Comparison of ENCODE assay signal across 21 cellular contexts in the genomic region with DNA sequence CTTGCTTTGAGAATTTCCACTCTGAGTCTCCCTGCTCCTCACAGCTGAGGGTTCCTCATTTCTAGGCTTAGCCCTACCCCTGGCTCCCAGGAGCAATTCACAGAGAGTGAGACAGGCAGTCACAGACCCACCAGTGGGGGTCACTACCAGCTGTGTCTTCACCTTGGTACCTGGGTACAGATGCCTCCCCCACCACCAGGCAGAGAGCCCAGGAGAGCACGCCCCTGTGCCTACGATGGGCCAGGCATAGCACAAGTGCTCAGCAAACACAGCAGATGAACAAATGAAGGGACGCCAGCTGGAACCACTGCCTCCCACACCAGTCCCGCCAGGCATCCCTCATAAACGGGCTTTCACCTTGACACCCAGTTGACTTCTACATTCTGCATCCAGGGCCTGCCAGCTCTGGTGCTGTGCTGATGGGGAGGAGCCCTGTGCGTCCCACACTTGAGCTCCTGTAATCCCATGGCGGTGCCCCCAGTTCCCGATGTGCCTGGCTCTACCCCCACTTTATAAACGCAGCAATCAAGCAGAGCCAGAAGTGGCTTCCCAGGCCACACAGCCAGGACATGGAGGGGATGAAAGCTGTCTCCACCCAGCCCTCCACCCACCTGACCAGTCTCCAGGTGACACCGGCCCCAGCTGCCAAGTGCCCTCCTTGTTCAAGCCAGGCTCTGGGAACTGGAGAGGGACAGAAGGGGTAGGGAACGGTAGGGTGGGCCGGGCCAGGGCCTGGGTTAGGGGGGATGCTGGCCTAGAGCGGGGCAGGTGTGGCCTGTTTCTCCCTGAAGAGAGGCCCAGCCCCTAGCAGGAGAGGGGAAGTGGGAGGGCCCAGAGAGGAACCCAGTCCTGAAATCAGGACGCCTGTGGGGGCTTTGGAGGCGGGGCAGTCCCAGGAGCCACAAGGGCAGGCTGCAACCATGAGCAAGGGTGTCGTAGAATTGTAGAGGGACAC. TPM values are rescaled to one million over a fixed set of nuclear protein-coding genes. Genes with fewer than 3 reads are reported as not detected.
A peak's percentile ranks its signal among the peaks of the same experiment; 100 is the strongest.
DNase-seq lines count a peak whose midpoint lies in the region; ATAC-seq and TF ChIP-seq lines count a peak whose summit lies in the region.
"Had no signal": no experiment of that assay in that cellular context is flagged by ENCODE, and none has a peak within 500 bp of the region (broad histone marks: within the 10 kb centered on the region; RNA-seq: fewer than 3 reads in every experiment).

No MANE protein-coding gene starts in this region.

- no peaks in the 10 kb centered on the region for H4K20me1 ChIP-seq in SK-N-SH (ENCODE audit: insufficient read depth)

- POLR2A ChIA-PET in SK-N-SH (lab: Yijun Ruan, JAX), result interaction anchor here (1.0 kb wide), 1 partner anchor 115 kb away, joined by 3 read pairs; the partner anchor contains the start of genes C2orf76 and DBI

- no peaks in the 10 kb centered on the region for H3K9me2 ChIP-seq in SK-N-SH

- H3K4me2 ChIP-seq in mesenchymal stem cell (ENCODE audit: low read length, poor library complexity, severe bottlenecking), result no peak overlapping the region
- H3K4me2 ChIP-seq in SK-N-SH, result no peak overlapping the region

- intact Hi-C loops in left ventricle myocardium inferior (cut with micrococcal nuclease) (no loop called here), left ventricle myocardium superior (cut with micrococcal nuclease) (no loop called here), body of pancreas (cut with DNase I) (no loop called here)

- no peak overlapping the region for H3K14ac ChIP-seq in mesenchymal stem cell (ENCODE audit: low read length in 2 of 2)

- H2BK120ac ChIP-seq in mesenchymal stem cell (ENCODE audit: low read depth, low read length), result no peak overlapping the region

- no peaks in the 10 kb centered on the region for H3K79me1 ChIP-seq in mesenchymal stem cell (replicated peaks; ENCODE audit: low read length, poor library complexity, severe bottlenecking)

- TF ChIP-seq CTCF in left ventricle myocardium inferior (IDR thresholded peaks at IDR 0.05; ENCODE audit: borderline replicate concordance) (no peak), body of pancreas (IDR thresholded peaks at IDR 0.05) (peak in 1 of 7 experiments; percentile 11), upper lobe of left lung (IDR thresholded peaks at IDR 0.05) (peak in 1 of 6 experiments; percentile 29), SK-N-SH (IDR thresholded peaks at IDR 0.05) (no peak)

- H3K18ac ChIP-seq in mesenchymal stem cell (ENCODE audit: low read depth in 1 of 2, low read length in 2 of 2), result no peak overlapping the region

- no peak overlapping the region for H4K8ac ChIP-seq in mesenchymal stem cell (ENCODE audit: low read length)

- H3K4me3 ChIP-seq in left ventricle myocardium inferior (no peak overlapping the region), body of pancreas (no peak overlapping the region), mesenchymal stem cell (ENCODE audit: insufficient read depth in 1 of 2, low read depth in 1 of 2, low read length in 2 of 2) (no peak overlapping the region), upper lobe of left lung (no peak overlapping the region), SK-N-SH (ENCODE audit: low read depth in 2 of 2, low read length in 1 of 2) (no peak overlapping the region)
- H3K4me3 ChIP-seq: adrenal gland, GM12878, psoas muscle had no signal

- H3K79me2 ChIP-seq in SK-N-SH (ENCODE audit: insufficient read depth), result no peaks in the 10 kb centered on the region

- no peaks in the 10 kb centered on the region for H3K9me3 ChIP-seq in left ventricle myocardium inferior (replicated peaks)
- no peaks in the 10 kb centered on the region for H3K9me3 ChIP-seq in body of pancreas
- no peaks in the 10 kb centered on the region for H3K9me3 ChIP-seq in mesenchymal stem cell (ENCODE audit: control insufficient read depth, low read length)
- no peaks in the 10 kb centered on the region for H3K9me3 ChIP-seq in upper lobe of left lung
- H3K9me3 ChIP-seq in SK-N-SH, result no peaks in the 10 kb centered on the region
- H3K9me3 ChIP-seq: adrenal gland, psoas muscle had no signal

- H3K9ac ChIP-seq in mesenchymal stem cell (ENCODE audit: low read length) (no peak overlapping the region), SK-N-SH (no peak overlapping the region)

- no peak for TF ChIP-seq RAD21 in SK-N-SH (IDR thresholded peaks at IDR 0.05; ENCODE audit: low read length)

- peaks cover 64% of the 10 kb centered on the region for H3K4me1 ChIP-seq in left ventricle myocardium inferior
- peaks cover 80% of the 10 kb centered on the region for H3K4me1 ChIP-seq in body of pancreas
- peaks cover 40% of the 10 kb centered on the region for H3K4me1 ChIP-seq in mesenchymal stem cell (ENCODE audit: control insufficient read depth, insufficient read depth, low read depth, low read length)
- peaks cover 7 to 22% (median 17%) of the 10 kb centered on the region in 4 donors for H3K4me1 ChIP-seq in upper lobe of left lung
- H3K4me1 ChIP-seq in SK-N-SH (ENCODE audit: control insufficient read depth in 1 of 2, insufficient read depth in 2 of 2, low read depth in 1 of 2, low read length in 1 of 2), result peaks cover 0 to 65% of the 10 kb centered on the region in 2 experiments; a peak in 1 of 4 replicates

- WGBS in body of pancreas, 2 donors, result 55 to 66% methylated on average over 10 to 16 of the region's 16 CpGs
- WGBS in mesenchymal stem cell, result 84% methylated on average over 15 of the region's 16 CpGs
- 54 to 72% methylated on average over 3 to 16 of the region's 16 CpGs for WGBS in upper lobe of left lung, 2 donors
- WGBS in SK-N-SH (ENCODE audit: low lambda C conversion rate), result 71% methylated on average over 13 of the region's 16 CpGs

- no peak for DNase-seq in left ventricle myocardium inferior
- DNase-seq in left ventricle myocardium superior, result no peak
- peak in 2 of 4 donors; percentile 44 to 49 for DNase-seq in body of pancreas
- no peak for DNase-seq in mesenchymal stem cell
- DNase-seq in upper lobe of left lung, result peak; percentile 54 to 70
- no peak for DNase-seq in NCI-H187 (lab: John Stamatoyannopoulos, UW)
- DNase-seq in SK-N-SH, result no peak
- DNase-seq in NCI-H226, result no peak
- DNase-seq: activated CD8-positive, alpha-beta T cell treated with anti-CD3 and anti-CD28 coated beads for 36 hours; CD8-positive, alpha-beta memory T cell; cerebellar nuclear complex; GDM1; naive thymus-derived CD4-positive, alpha-beta T cell; NCI-H446; stimulated activated CD4-positive, alpha-beta T cell treated with anti-CD3 and anti-CD28 coated beads, Interleukin-12 subunit alpha, Interleukin-12 subunit beta, amount 100 ng/mL, for 4 hours; stimulated activated naive B cell treated with anti-CD40 and anti-IgM and Interleukin-4, amounts not matched to agents 10 μg/mL and 1 μg/mL and 100 μg/mL, for 72 hours; T-helper 1 cell had no signal

- no peak overlapping the region for H2BK15ac ChIP-seq in mesenchymal stem cell (ENCODE audit: low read depth, poor library complexity, severe bottlenecking)

- H2AK5ac ChIP-seq in mesenchymal stem cell (ENCODE audit: low read length, severe bottlenecking), result peak overlapping the region; percentile 34

- H3K27me3 ChIP-seq in left ventricle myocardium inferior (ENCODE audit: low read depth) (peaks cover 8% of the 10 kb centered on the region), body of pancreas (no peaks in the 10 kb centered on the region), mesenchymal stem cell (ENCODE audit: control insufficient read depth in 1 of 2, insufficient read depth in 1 of 2, low read length in 2 of 2) (peaks cover 0 to 83% of the 10 kb centered on the region in 2 experiments), upper lobe of left lung (no peaks in the 10 kb centered on the region), SK-N-SH (ENCODE audit: insufficient read depth) (no peaks in the 10 kb centered on the region)
- H3K27me3 ChIP-seq: adrenal gland had no signal

- H2AFZ ChIP-seq in mesenchymal stem cell (ENCODE audit: low read depth, low read length) (no peak overlapping the region), SK-N-SH (ENCODE audit: low read depth) (no peak overlapping the region)

- H3K36me3 ChIP-seq in left ventricle myocardium inferior, result no peaks in the 10 kb centered on the region
- H3K36me3 ChIP-seq in body of pancreas (replicated peaks in 1 of 2; ENCODE audit: insufficient read depth in 1 of 2, low read depth in 2 of 2), result no peaks in the 10 kb centered on the region
- no peaks in the 10 kb centered on the region for H3K36me3 ChIP-seq in mesenchymal stem cell (ENCODE audit: control insufficient read depth in 1 of 2, insufficient read depth in 2 of 2, low read depth in 1 of 2, low read length in 2 of 2)
- no peaks in the 10 kb centered on the region for H3K36me3 ChIP-seq in upper lobe of left lung
- no peaks in the 10 kb centered on the region for H3K36me3 ChIP-seq in SK-N-SH (replicated peaks in 1 of 2; ENCODE audit: control insufficient read depth in 1 of 2, insufficient read depth in 2 of 2, low read length in 1 of 2)
- H3K36me3 ChIP-seq: adrenal gland had no signal

- no peak overlapping the region for H2BK12ac ChIP-seq in mesenchymal stem cell (ENCODE audit: low read length in 2 of 2)

- H3F3A ChIP-seq in SK-N-SH (replicated peaks; ENCODE audit: insufficient read depth), result no peaks in the 10 kb centered on the region

- ATAC-seq in left ventricle myocardium superior (no peak), body of pancreas (peak; percentile 7), upper lobe of left lung (ENCODE audit: low FRiP score in 2 of 2) (no peak)
- ATAC-seq: activated CD8-positive, alpha-beta T cell treated with anti-CD3 and anti-CD28 coated beads for 36 hours; GM12878; naive thymus-derived CD4-positive, alpha-beta T cell; stimulated activated naive B cell treated with anti-CD40 and anti-IgM and Interleukin-4, amounts not matched to agents 10 μg/mL and 1 μg/mL and 100 μg/mL, for 72 hours had no signal

- no peak overlapping the region for H3K23ac ChIP-seq in mesenchymal stem cell (ENCODE audit: low read length in 2 of 2)

- H3K27ac ChIP-seq in left ventricle myocardium inferior (replicated peaks) (peak overlapping the region; percentile 92), body of pancreas (peak overlapping the region in 3 of 4 donors; percentile 90 to 97 (median 92)), mesenchymal stem cell (ENCODE audit: low read length, poor library complexity, severe bottlenecking) (no peak overlapping the region), upper lobe of left lung (no peak overlapping the region), SK-N-SH (ENCODE audit: low read depth in 2 of 2, low read length in 1 of 2) (peak overlapping the region in 1 of 2 experiments; percentile 95; a peak in 2 of 4 replicates)
- H3K27ac ChIP-seq: adrenal gland had no signal

- CTCF ChIA-PET in SK-N-SH (lab: Yijun Ruan, JAX), result interaction anchor here (0.7 to 1.9 kb wide), 7 partner anchors 9 to 600 kb away, joined by 3 to 6 read pairs (median 3); partner anchors contain the start of gene TMEM37

- no peak overlapping the region for H4K91ac ChIP-seq in mesenchymal stem cell (ENCODE audit: low read length)

- no peak overlapping the region for H2BK5ac ChIP-seq in mesenchymal stem cell (ENCODE audit: low read depth, low read length, poor library complexity, severe bottlenecking)

- no peak overlapping the region for H3K4ac ChIP-seq in mesenchymal stem cell (ENCODE audit: low read depth in 1 of 2, low read length in 2 of 2)

- TF ChIP-seq POLR2A in body of pancreas (IDR thresholded peaks at IDR 0.05), result peak in 1 of 3 donors; percentile 13
- no peak for TF ChIP-seq POLR2A in upper lobe of left lung (IDR thresholded peaks at IDR 0.05)

- TF ChIP-seq EP300 in upper lobe of left lung (IDR thresholded peaks at IDR 0.05), result no peak
- no peak for TF ChIP-seq EP300 in SK-N-SH (IDR thresholded peaks at IDR 0.05; ENCODE audit: borderline replicate concordance in 1 of 2, low read depth in 1 of 2, low read length in 1 of 2)

RNA-seq across cellular contexts. Expression of gene SCTR, which starts 42.5 kb away (rescaled TPM):
- total RNA-seq in left ventricle myocardium inferior (1.2 TPM), left ventricle myocardium superior (1.0 TPM), body of pancreas (100 to 1,000 TPM in 1 of 2 donors, 10 to 100 TPM in 1; 69.0 to 183 TPM), upper lobe of left lung (10 to 100 TPM in 5 of 6 donors, 1 to 10 TPM in 1; 3.2 to 52.5 (median 16.6) TPM)
- polyA plus RNA-seq in mesenchymal stem cell (2013, experiment 1 of 2), result not detected
- not detected for polyA plus RNA-seq in mesenchymal stem cell (2013, experiment 2 of 2)
- not detected in 2 replicates for polyA plus RNA-seq in SK-N-SH (2012; rRNA removed)
- polyA plus RNA-seq in SK-N-SH (2012; cell fraction: cytosol; rRNA removed), result not detected in 2 replicates
- polyA plus RNA-seq in SK-N-SH (2012; cell fraction: nucleus; rRNA removed), result not detected in 2 replicates
- total RNA-seq: activated CD8-positive, alpha-beta T cell treated with anti-CD3 and anti-CD28 coated beads for 36 hours; activated T-helper 1 cell treated with anti-CD3 and anti-CD28 coated beads, Interleukin-12 subunit alpha, Interleukin-12 subunit beta, Interleukin-2, Interleukin-4 antibody, amounts not matched to agents 30 ng/mL and 10 ng/mL and 1 ng/mL, durations not matched to agents 14 hours and 24 hours and 36 hours; CD8-positive, alpha-beta memory T cell; GM12878; naive thymus-derived CD4-positive, alpha-beta T cell had no signal
- polyA plus RNA-seq: CD8-positive, alpha-beta memory T cell; naive thymus-derived CD4-positive, alpha-beta T cell had no signal

RNA-seq across cellular contexts. Expression of gene TMEM37, which starts 50.1 kb away (rescaled TPM):
- total RNA-seq in left ventricle myocardium inferior (2.4 TPM), left ventricle myocardium superior (2.9 TPM), body of pancreas (10 to 100 TPM; 19.1 to 22.1 TPM), upper lobe of left lung (10 to 100 TPM in 5 of 6 donors, 1 to 10 TPM in 1; 9.3 to 28.5 (median 14.5) TPM)
- 1.3 TPM for polyA plus RNA-seq in mesenchymal stem cell (2013, experiment 1 of 2)
- 1.5 TPM for polyA plus RNA-seq in mesenchymal stem cell (2013, experiment 2 of 2)
- 0.13 and 0.25 TPM in 2 replicates for polyA plus RNA-seq in SK-N-SH (2012; rRNA removed)
- polyA plus RNA-seq in SK-N-SH (2012; cell fraction: cytosol; rRNA removed), result 0.13 and 0.17 TPM in 2 replicates
- 0.07 and 0.19 TPM in 2 replicates for polyA plus RNA-seq in SK-N-SH (2012; cell fraction: nucleus; rRNA removed)
- total RNA-seq: activated CD8-positive, alpha-beta T cell treated with anti-CD3 and anti-CD28 coated beads for 36 hours; activated T-helper 1 cell treated with anti-CD3 and anti-CD28 coated beads, Interleukin-12 subunit alpha, Interleukin-12 subunit beta, Interleukin-2, Interleukin-4 antibody, amounts not matched to agents 30 ng/mL and 10 ng/mL and 1 ng/mL, durations not matched to agents 14 hours and 24 hours and 36 hours; CD8-positive, alpha-beta memory T cell had no signal
- polyA plus RNA-seq: CD8-positive, alpha-beta memory T cell had no signal

Comparison
In these comparisons a context has a peak if more than half of its experiments do, and no peak if none do; other contexts are left out.
1. DNase-seq: peak in upper lobe of left lung (2 of 2); none in left ventricle myocardium inferior (single experiment), left ventricle myocardium superior (single experiment), mesenchymal stem cell (single experiment), NCI-H187 (0 of 2), SK-N-SH (single experiment) and NCI-H226 (single experiment).
2. H3K27ac ChIP-seq: peak in left ventricle myocardium inferior (single experiment) and body of pancreas (3 of 4); none in mesenchymal stem cell (single experiment) and upper lobe of left lung (0 of 4).